ENCODE assay signal across 8 cellular contexts in genomic region chr10:100743626-100744135, GRCh38. TPM values are rescaled to one million over a fixed set of nuclear protein-coding genes. Genes with fewer than 3 reads are reported as not detected.
DNase-seq lines count a peak whose midpoint lies in the region; ATAC-seq, FAIRE-seq and TF ChIP-seq lines count a peak whose summit lies in the region.

No MANE protein-coding gene starts in this region.

- H3K4me3 Mint-ChIP-seq in CD14-positive monocyte, result peak overlapping the region in 1 of 2 donors; percentile 81

- peaks cover 5 to 30% (median 5%) of the 10 kb centered on the region in 3 donors for H3K4me1 ChIP-seq in pancreas

- peaks cover 90 to 99% (median 94%) of the 10 kb centered on the region in 3 donors for H3K27me3 Mint-ChIP-seq in CD14-positive monocyte (ENCODE audit: low read depth in 3 of 3)

- TF ChIP-seq CTCF in CD14-positive monocyte (IDR thresholded peaks at IDR 0.05) (peak; percentile 67), fibroblast of the aortic adventitia (IDR thresholded peaks at IDR 0.05; ENCODE audit: insufficient read depth, low read length) (peak; percentile 69), pancreas (IDR thresholded peaks at IDR 0.05) (peak; percentile 25 to 51 (median 42))

- H3K9me3 Mint-ChIP-seq in CD14-positive monocyte, result peaks cover 0 to 28% (median 7%) of the 10 kb centered on the region in 7 donors

- 2 to 3% methylated on average over 16 of the region's 16 CpGs for WGBS in pancreas, 2 donors

- FAIRE-seq in GM19239 (lab: Jason Lieb, UNC) (peak; percentile 81), pancreas (lab: Jason Lieb, UNC) (no peak)

- peak; percentile 74 to 84 (median 78) for ATAC-seq in pancreas
- ATAC-seq in GM18861 (IDR thresholded peaks at IDR 0.05; ENCODE audit: unreplicated experiment), result no peak
- no peak for ATAC-seq in GM19452 (IDR thresholded peaks at IDR 0.05; ENCODE audit: unreplicated experiment)

- peaks cover 0 to 52% (median 22%) of the 10 kb centered on the region in 4 donors for H3K27me3 ChIP-seq in pancreas

- no peaks in the 10 kb centered on the region for H3K36me3 ChIP-seq in pancreas

- H3K27ac ChIP-seq in pancreas, result no peak overlapping the region

- peaks cover 0 to 8% of the 10 kb centered on the region in 2 donors for H3K36me3 Mint-ChIP-seq in CD14-positive monocyte

- H3K4me3 ChIP-seq in fibroblast of the aortic adventitia (ENCODE audit: low read depth, low read length), result no peak overlapping the region
- no peak overlapping the region for H3K4me3 ChIP-seq in pancreas

- H3K4me1 Mint-ChIP-seq in CD14-positive monocyte, result peaks cover 7% of the 10 kb centered on the region

- intact Hi-C loops in CD14-positive monocyte (cut with micrococcal nuclease) (loop anchor here (2.0 to 10.0 kb wide), 2 partner anchors 79 to 183 kb away; no protein-coding TSS in a partner anchor), pancreas (cut with DNase I) (loop anchor here in 2 of 3 donors (5.0 to 10.0 kb wide), 2 partner anchors 179 to 181 kb away; no protein-coding TSS in a partner anchor)

- no peaks in the 10 kb centered on the region for H3K9me3 ChIP-seq in pancreas

- no peak overlapping the region for H3K27ac Mint-ChIP-seq in CD14-positive monocyte

- DNase-seq in CD14-positive monocyte (ENCODE audit: low spot score), result peak; percentile 49
- peak; percentile 90 for DNase-seq in GM19239 (ENCODE audit: insufficient read length, low spot score)
- DNase-seq in NCI-H774 (lab: John Stamatoyannopoulos, UW), result peak; percentile 0
- DNase-seq in activated CD8-positive, alpha-beta memory T cell treated with anti-CD3 and anti-CD28 coated beads for 24 hours, result peak; percentile 77
- peak; percentile 69 for DNase-seq in fibroblast of the aortic adventitia (ENCODE audit: low read depth)
- peak in 2 of 6 donors; percentile 33 to 53 for DNase-seq in pancreas

RNA-seq across cellular contexts. Expression of gene PAX2, which starts 1.7 kb away (rescaled TPM):
- polyA plus RNA-seq in CD14-positive monocyte (not detected), pancreas (under 1 TPM; 0.07 to 0.49 TPM)
- total RNA-seq in fibroblast of the aortic adventitia (ENCODE audit: low replicate concordance) (not detected in 2 replicates), pancreas (under 1 TPM; 0.18 to 0.42 (median 0.26) TPM)

Comparison
In these comparisons a context has a peak if more than half of its experiments do, and no peak if none do; other contexts are left out.
1. ATAC-seq: peak in pancreas (4 of 4); none in GM18861 (single experiment) and GM19452 (single experiment).
2. Peak in every context shown above with its lines, with median percentiles within 50 percentile points of each other: CTCF ChIP-seq.